In the genomic region with DNA sequence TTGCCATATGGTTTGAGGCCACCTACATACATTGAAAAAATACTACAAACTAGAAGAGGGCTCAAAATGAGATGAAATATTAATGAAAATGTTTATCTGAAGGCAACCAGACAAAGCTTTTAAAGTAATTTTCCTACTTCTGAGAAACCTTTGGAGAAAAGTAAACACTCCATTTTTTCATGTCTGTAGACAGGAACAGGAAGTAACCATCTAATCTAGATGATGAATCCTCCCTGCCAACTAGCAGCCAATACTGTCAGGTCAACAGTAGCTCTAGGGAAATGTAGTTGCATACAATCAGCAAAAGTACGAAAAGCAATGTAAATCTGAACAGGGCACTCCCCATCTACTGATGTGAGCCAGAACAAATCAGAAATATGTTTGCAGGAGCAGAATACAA, we compare ENCODE assay signal across 1 cellular context.
TF ChIP-seq lines count a peak whose summit lies in the region.

No MANE protein-coding gene starts in this region.

TF ChIP-seq in K562, 482 proteins besides CTCF, POLR2A, EP300 and RAD21 (continued from another document):
- TF ChIP-seq, protein P1, sequence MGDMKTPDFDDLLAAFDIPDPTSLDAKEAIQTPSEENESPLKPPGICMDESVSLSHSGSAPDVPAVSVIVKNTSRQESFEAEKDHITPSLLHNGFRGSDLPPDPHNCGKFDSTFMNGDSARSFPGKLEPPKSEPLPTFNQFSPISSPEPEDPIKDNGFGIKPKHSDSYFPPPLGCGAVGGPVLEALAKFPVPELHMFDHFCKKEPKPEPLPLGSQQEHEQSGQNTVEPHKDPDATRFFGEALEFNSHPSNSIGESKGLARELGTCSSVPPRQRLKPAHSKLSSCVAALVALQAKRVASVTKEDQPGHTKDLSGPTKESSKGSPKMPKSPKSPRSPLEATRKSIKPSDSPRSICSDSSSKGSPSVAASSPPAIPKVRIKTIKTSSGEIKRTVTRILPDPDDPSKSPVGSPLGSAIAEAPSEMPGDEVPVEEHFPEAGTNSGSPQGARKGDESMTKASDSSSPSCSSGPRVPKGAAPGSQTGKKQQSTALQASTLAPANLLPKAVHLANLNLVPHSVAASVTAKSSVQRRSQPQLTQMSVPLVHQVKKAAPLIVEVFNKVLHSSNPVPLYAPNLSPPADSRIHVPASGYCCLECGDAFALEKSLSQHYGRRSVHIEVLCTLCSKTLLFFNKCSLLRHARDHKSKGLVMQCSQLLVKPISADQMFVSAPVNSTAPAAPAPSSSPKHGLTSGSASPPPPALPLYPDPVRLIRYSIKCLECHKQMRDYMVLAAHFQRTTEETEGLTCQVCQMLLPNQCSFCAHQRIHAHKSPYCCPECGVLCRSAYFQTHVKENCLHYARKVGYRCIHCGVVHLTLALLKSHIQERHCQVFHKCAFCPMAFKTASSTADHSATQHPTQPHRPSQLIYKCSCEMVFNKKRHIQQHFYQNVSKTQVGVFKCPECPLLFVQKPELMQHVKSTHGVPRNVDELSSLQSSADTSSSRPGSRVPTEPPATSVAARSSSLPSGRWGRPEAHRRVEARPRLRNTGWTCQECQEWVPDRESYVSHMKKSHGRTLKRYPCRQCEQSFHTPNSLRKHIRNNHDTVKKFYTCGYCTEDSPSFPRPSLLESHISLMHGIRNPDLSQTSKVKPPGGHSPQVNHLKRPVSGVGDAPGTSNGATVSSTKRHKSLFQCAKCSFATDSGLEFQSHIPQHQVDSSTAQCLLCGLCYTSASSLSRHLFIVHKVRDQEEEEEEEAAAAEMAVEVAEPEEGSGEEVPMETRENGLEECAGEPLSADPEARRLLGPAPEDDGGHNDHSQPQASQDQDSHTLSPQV (IDR thresholded peaks at IDR 0.05), result 0 out of 2 replicates have a peak, but pooled peaks have one; percentile 22
- TF ChIP-seq, protein P2, sequence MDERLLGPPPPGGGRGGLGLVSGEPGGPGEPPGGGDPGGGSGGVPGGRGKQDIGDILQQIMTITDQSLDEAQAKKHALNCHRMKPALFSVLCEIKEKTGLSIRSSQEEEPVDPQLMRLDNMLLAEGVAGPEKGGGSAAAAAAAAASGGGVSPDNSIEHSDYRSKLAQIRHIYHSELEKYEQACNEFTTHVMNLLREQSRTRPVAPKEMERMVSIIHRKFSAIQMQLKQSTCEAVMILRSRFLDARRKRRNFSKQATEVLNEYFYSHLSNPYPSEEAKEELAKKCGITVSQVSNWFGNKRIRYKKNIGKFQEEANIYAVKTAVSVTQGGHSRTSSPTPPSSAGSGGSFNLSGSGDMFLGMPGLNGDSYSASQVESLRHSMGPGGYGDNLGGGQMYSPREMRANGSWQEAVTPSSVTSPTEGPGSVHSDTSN (CRISPR knock-in tag; IDR thresholded peaks at IDR 0.05; ENCODE audit: low read depth), result no peak
- TF ChIP-seq, protein P2 (tag; conservative IDR thresholded peaks at IDR 0.05; ENCODE audit: low read depth), result peak; percentile 46
- TF ChIP-seq, protein P3, sequence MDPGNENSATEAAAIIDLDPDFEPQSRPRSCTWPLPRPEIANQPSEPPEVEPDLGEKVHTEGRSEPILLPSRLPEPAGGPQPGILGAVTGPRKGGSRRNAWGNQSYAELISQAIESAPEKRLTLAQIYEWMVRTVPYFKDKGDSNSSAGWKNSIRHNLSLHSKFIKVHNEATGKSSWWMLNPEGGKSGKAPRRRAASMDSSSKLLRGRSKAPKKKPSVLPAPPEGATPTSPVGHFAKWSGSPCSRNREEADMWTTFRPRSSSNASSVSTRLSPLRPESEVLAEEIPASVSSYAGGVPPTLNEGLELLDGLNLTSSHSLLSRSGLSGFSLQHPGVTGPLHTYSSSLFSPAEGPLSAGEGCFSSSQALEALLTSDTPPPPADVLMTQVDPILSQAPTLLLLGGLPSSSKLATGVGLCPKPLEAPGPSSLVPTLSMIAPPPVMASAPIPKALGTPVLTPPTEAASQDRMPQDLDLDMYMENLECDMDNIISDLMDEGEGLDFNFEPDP (CRISPR knock-in tag; IDR thresholded peaks at IDR 0.05), result no peak
- TF ChIP-seq MEIS2 (IDR thresholded peaks at IDR 0.05; ENCODE audit: partially characterized antibody), result peak; percentile 66
- TF ChIP-seq FOXA3 (CRISPR knock-in tag; conservative IDR thresholded peaks at IDR 0.05 in 1 of 2, IDR thresholded peaks at IDR 0.05 in 1 of 2), result peak in 1 of 2 experiments; percentile 62; a peak in 2 of 4 replicates
- TF ChIP-seq NR2C1 (IDR thresholded peaks at IDR 0.05), result no peak
- TF ChIP-seq NR2C1 (tag; IDR thresholded peaks at IDR 0.05), result 0 out of 2 replicates have a peak, but pooled peaks have one; percentile 10
- peak in 1 of 2 experiments; percentile 55; a peak in 1 of 4 replicates for TF ChIP-seq FOXK2 (conservative IDR thresholded peaks at IDR 0.05 in 1 of 2, IDR thresholded peaks at IDR 0.05 in 1 of 2; ENCODE audit: low read depth in 2 of 2)
